8 cellular contexts compared by ENCODE assay signal in the genomic region with DNA sequence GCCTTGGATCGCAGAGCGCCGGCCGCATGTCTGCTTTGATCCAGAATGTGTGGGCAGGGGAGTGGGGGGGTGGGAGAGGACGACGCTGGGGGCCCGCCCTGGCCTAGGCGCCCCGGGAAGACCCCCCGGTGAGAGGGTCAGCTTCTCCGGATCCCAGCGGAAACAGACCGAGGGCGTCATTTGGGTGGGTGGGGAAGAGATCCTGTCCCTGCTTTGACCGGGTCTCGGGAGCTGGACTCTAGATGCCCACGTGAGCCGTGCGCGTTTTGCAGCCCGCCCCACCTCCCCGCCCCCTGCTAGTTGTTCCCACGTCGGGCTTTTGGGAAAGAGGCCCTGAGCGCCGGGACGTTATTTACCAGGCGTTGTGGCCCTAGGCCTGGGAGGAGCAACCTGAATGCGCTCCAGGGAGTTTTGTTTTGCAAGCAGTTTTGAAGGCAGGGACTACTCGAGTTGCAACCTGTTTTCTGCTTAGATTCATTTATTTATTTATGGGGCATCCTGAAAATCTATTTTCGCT. TPM values are rescaled to one million over a fixed set of nuclear protein-coding genes. Genes with fewer than 3 reads are reported as not detected.
DNase-seq lines count a peak whose midpoint lies in the region; ATAC-seq and TF ChIP-seq lines count a peak whose summit lies in the region.

No MANE protein-coding gene starts in this region.

- CTCF ChIA-PET in activated CD4-positive, alpha-beta T cell treated with anti-CD3 and anti-CD28 coated beads for 36 hours (lab: Charles Lee) = interaction anchor here (0.9 kb wide), 1 partner anchor 11 kb away, joined by 3 read pairs; no protein-coding TSS in a partner anchor

- no peak for ATAC-seq in activated CD4-positive, alpha-beta T cell treated with anti-CD3 and anti-CD28 coated beads for 36 hours
- ATAC-seq in RWPE2 (ENCODE audit: low read depth) (peak; percentile 40), foreskin keratinocyte (peak; percentile 38), omental fat pad (ENCODE audit: low FRiP score) (peak; percentile 64), GM18873 (IDR thresholded peaks at IDR 0.05; ENCODE audit: low FRiP score, unreplicated experiment) (no peak), HG03457 (IDR thresholded peaks at IDR 0.05; ENCODE audit: unreplicated experiment) (no peak)

- intact Hi-C loops in activated CD4-positive, alpha-beta T cell treated with anti-CD3 and anti-CD28 coated beads for 36 hours (cut with DNase I, micrococcal nuclease) = loop anchor here (5.0 kb wide), 2 partner anchors 49 to 184 kb away; a partner anchor contains a TSS

- no peaks in the 10 kb centered on the region for H3K27me3 ChIP-seq in RWPE2 (ENCODE audit: insufficient read depth, poor library complexity, severe bottlenecking)
- no peaks in the 10 kb centered on the region for H3K27me3 ChIP-seq in foreskin keratinocyte
- no peaks in the 10 kb centered on the region for H3K27me3 ChIP-seq in SJCRH30

- no peak overlapping the region for H3K4me3 Mint-ChIP-seq in activated CD4-positive, alpha-beta T cell treated with anti-CD3 and anti-CD28 coated beads for 36 hours

- H3K27ac Mint-ChIP-seq in activated CD4-positive, alpha-beta T cell treated with anti-CD3 and anti-CD28 coated beads for 36 hours = no peak overlapping the region

- peak overlapping the region; percentile 73 for H3K4me3 ChIP-seq in RWPE2 (ENCODE audit: severe bottlenecking)
- H3K4me3 ChIP-seq in SJCRH30 = no peak overlapping the region

- peaks cover 54% of the 10 kb centered on the region for H3K27me3 Mint-ChIP-seq in activated CD4-positive, alpha-beta T cell treated with anti-CD3 and anti-CD28 coated beads for 36 hours

- H3K4me1 ChIP-seq in RWPE2 (ENCODE audit: insufficient read depth, poor library complexity, severe bottlenecking) = peaks cover 39% of the 10 kb centered on the region
- H3K4me1 ChIP-seq in foreskin keratinocyte = peaks cover 29% of the 10 kb centered on the region
- H3K4me1 ChIP-seq in SJCRH30 = no peaks in the 10 kb centered on the region

- no peaks in the 10 kb centered on the region for H3K9me3 ChIP-seq in RWPE2 (ENCODE audit: severe bottlenecking)
- no peaks in the 10 kb centered on the region for H3K9me3 ChIP-seq in SJCRH30 (replicated peaks)

- H3K27ac ChIP-seq in RWPE2 (ENCODE audit: poor library complexity, severe bottlenecking) (peak overlapping the region; percentile 92), foreskin keratinocyte (peak overlapping the region; percentile 93), SJCRH30 (no peak overlapping the region)

- DNase-seq in activated CD4-positive, alpha-beta T cell treated with anti-CD3 and anti-CD28 coated beads for 36 hours = peak; percentile 9
- no peak for DNase-seq in activated CD4-positive, alpha-beta T cell treated with anti-CD3 and anti-CD28 coated beads, Interleukin-2, amount 50 U/mL, for 1 hour
- DNase-seq in RWPE2 (ENCODE audit: low spot score) (peak; percentile 78), foreskin keratinocyte (peak in 1 of 2 donors; percentile 78), omental fat pad (ENCODE audit: low spot score) (no peak), SJCRH30 (no peak)

- no peaks in the 10 kb centered on the region for H3K36me3 Mint-ChIP-seq in activated CD4-positive, alpha-beta T cell treated with anti-CD3 and anti-CD28 coated beads for 36 hours (ENCODE audit: low read depth)

- POLR2A ChIA-PET in activated CD4-positive, alpha-beta T cell treated with anti-CD3 and anti-CD28 coated beads for 36 hours (lab: Charles Lee) = no interaction called here

- peaks cover 11% of the 10 kb centered on the region for H3K4me1 Mint-ChIP-seq in activated CD4-positive, alpha-beta T cell treated with anti-CD3 and anti-CD28 coated beads for 36 hours

- TF ChIP-seq CTCF in RWPE2 (IDR thresholded peaks at IDR 0.05; ENCODE audit: poor library complexity, severe bottlenecking) = no peak
- TF ChIP-seq CTCF in foreskin keratinocyte (conservative IDR thresholded peaks at IDR 0.05) = no peak
- no peak for TF ChIP-seq CTCF in omental fat pad (IDR thresholded peaks at IDR 0.05)

- H3K36me3 ChIP-seq in RWPE2 (ENCODE audit: low read depth) (peaks cover 48% of the 10 kb centered on the region), SJCRH30 (no peaks in the 10 kb centered on the region)

- H3K9me3 Mint-ChIP-seq in activated CD4-positive, alpha-beta T cell treated with anti-CD3 and anti-CD28 coated beads for 36 hours (ENCODE audit: low read depth) = no peaks in the 10 kb centered on the region

RNA-seq across cellular contexts. Expression of a gene that starts 1.5 kb away (rescaled TPM):
- total RNA-seq in activated CD4-positive, alpha-beta T cell treated with anti-CD3 and anti-CD28 coated beads for 36 hours = under 1 TPM; 0.05 to 0.09 TPM
- 352 and 371 TPM in 2 replicates for total RNA-seq in foreskin keratinocyte
- 63.1 and 67.4 TPM in 2 replicates for polyA plus RNA-seq in foreskin keratinocyte
- 10 to 100 TPM in 3 of 4 donors, 1 to 10 TPM in 1; 6.6 to 47.9 (median 25.5) TPM for total RNA-seq in omental fat pad
- total RNA-seq in SJCRH30 (2014; rRNA removed; shearing (Covaris generic)) = not detected in 2 replicates

RNA-seq across cellular contexts. Expression of a gene that starts 47.1 kb away (rescaled TPM):
- 10 to 100 TPM; 19.4 to 20.9 TPM for total RNA-seq in activated CD4-positive, alpha-beta T cell treated with anti-CD3 and anti-CD28 coated beads for 36 hours
- total RNA-seq in foreskin keratinocyte = 12.0 and 12.2 TPM in 2 replicates
- polyA plus RNA-seq in foreskin keratinocyte = 4.0 and 5.1 TPM in 2 replicates
- 10 to 100 TPM in 3 of 4 donors, 1 to 10 TPM in 1; 8.4 to 14.2 (median 11.5) TPM for total RNA-seq in omental fat pad
- total RNA-seq in SJCRH30 (2014; rRNA removed; shearing (Covaris generic)) = 20.1 and 25.3 TPM in 2 replicates

Comparison
In these comparisons a context has a peak if more than half of its experiments do, and no peak if none do; other contexts are left out.
1. DNase-seq: peak in activated CD4-positive, alpha-beta T cell treated with anti-CD3 and anti-CD28 coated beads for 36 hours (single experiment) and RWPE2 (single experiment); none in activated CD4-positive, alpha-beta T cell treated with anti-CD3 and anti-CD28 coated beads, Interleukin-2, amount 50 U/mL, for 1 hour (single experiment), omental fat pad (single experiment) and SJCRH30 (0 of 2).
2. ATAC-seq: peak in RWPE2 (single experiment), foreskin keratinocyte (single experiment) and omental fat pad (single experiment); none in activated CD4-positive, alpha-beta T cell treated with anti-CD3 and anti-CD28 coated beads for 36 hours (single experiment), GM18873 (single experiment) and HG03457 (single experiment).